In genomic region chr14:70213721-70214282, GRCh38 we compare ENCODE assay signal across 27 cellular contexts. TPM values are rescaled to one million over a fixed set of nuclear protein-coding genes. Genes with fewer than 3 reads are reported as not detected.
"Had no signal": no experiment of that assay in that cellular context is flagged by ENCODE, and none has a peak within 500 bp of the region (broad histone marks: within the 10 kb centered on the region; RNA-seq: fewer than 3 reads in every experiment).

No MANE protein-coding gene starts in this region.

- H3K9me3 ChIP-seq: heart right ventricle, neutrophil, ovary, right lobe of liver, thoracic aorta, uterus had no signal

- DNase-seq: activated CD4-positive, alpha-beta memory T cell treated with anti-CD3 and anti-CD28 coated beads for 36 hours; activated CD4-positive, alpha-beta T cell treated with anti-CD3 and anti-CD28 coated beads for 48 hours; activated CD8-positive, alpha-beta memory T cell treated with anti-CD3 and anti-CD28 coated beads, Interleukin-2, amount 50 U/mL, for 4 hours; activated effector memory CD4-positive, alpha-beta T cell treated with anti-CD3 and anti-CD28 coated beads, Interleukin-2, amount 50 U/mL, for 16 hours; activated naive CD4-positive, alpha-beta T cell treated with anti-CD3 and anti-CD28 coated beads for 36 hours; activated naive CD8-positive, alpha-beta T cell treated with anti-CD3 and anti-CD28 coated beads, Interleukin-2, amount 10 ng/mL, durations not matched to agents 7 days and 5 days; activated T-cell treated with anti-CD3 and anti-CD28 coated beads, Interleukin-2, amount 50 U/mL, for 1 hour; amniotic stem cell; caudate nucleus; foreskin keratinocyte; heart right ventricle; kidney glomerular epithelial cell; ovary; right lobe of liver; stimulated activated CD4-positive, alpha-beta T cell treated with anti-CD3 and anti-CD28 coated beads, Interleukin-12 subunit alpha, Interleukin-12 subunit beta, amount 100 ng/mL, for 4 hours; stimulated activated CD4-positive, alpha-beta T cell treated with anti-CD3 and anti-CD28 coated beads, Interleukin-4, amount 100 ng/mL, for 1 hour; trophoblast cell; uterus; WERI-Rb-1 had no signal

- H3K4me3 ChIP-seq: heart right ventricle, lung, ovary, right lobe of liver, skin epidermis, thoracic aorta, uterus had no signal

- FAIRE-seq: TTC549 had no signal

- H3K4me1 ChIP-seq: foreskin keratinocyte, heart right ventricle, right lobe of liver, uterus had no signal

- H3K36me3 ChIP-seq: heart right ventricle, neutrophil, ovary, right lobe of liver, thoracic aorta, uterus, WERI-Rb-1 had no signal

- ATAC-seq: activated CD4-positive, CD25-positive, alpha-beta regulatory T cell treated with anti-CD3 and anti-CD28 coated beads, Interleukin-2, amount 50 U/mL, for 24 hours; esophagus mucosa; foreskin keratinocyte; heart right ventricle; left lobe of liver; right lobe of liver had no signal

- H3K27me3 ChIP-seq: neutrophil, ovary, right lobe of liver, uterus had no signal

- H3K27ac ChIP-seq: foreskin keratinocyte, heart right ventricle, neutrophil, ovary, right lobe of liver, skin epidermis, thoracic aorta, uterus, WERI-Rb-1 had no signal

RNA-seq across cellular contexts. Expression of gene SLC8A3, which starts 25.1 kb away (rescaled TPM):
- polyA plus RNA-seq: foreskin keratinocyte had no signal
